8 cellular contexts compared by ENCODE assay signal in the genomic region with DNA sequence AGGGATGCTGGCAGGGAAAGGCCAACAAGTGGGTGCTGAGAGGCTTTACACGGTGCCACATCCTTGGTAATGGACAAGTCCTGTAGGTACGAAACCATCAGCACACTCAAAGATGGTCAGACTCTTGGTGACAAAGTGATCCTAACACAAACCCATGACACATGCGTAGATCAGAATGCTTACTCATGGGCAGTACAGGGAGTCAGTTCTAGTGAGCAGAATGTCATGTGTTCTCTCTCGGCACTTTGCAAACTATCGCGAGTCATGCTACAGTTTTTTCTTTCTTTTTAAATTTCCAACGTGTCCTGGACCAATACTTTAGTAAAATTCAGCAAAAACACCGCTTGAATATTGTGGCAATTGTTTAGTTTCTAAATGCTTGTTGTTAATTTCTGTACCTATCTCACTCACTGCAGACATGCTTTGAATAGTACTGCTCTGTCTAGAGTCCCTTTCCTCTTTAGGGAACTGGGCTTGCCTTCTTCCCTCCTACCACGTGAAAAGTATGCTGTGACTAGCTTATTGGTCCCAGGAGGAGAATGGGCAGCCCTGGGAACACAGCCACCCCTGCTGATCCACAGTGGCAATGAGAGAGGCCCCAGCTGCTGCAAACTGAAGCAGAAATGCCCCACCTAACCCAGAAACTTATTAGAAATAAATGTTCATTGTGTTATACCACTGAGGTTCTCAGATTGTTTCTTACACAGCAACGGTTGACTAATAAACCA.
A peak's percentile ranks its signal among the peaks of the same experiment; 100 is the strongest.
DNase-seq lines count a peak whose midpoint lies in the region; ATAC-seq and TF ChIP-seq lines count a peak whose summit lies in the region.
"Had no signal": no experiment of that assay in that cellular context is flagged by ENCODE, and none has a peak within 500 bp of the region (broad histone marks: within the 10 kb centered on the region; RNA-seq: fewer than 3 reads in every experiment).

No MANE protein-coding gene starts in this region.

- H3K9me3 ChIP-seq in gastrocnemius medialis, result no peaks in the 10 kb centered on the region

- intact Hi-C loops in gastrocnemius medialis (cut with DNase I; ENCODE audit: low total_unique reads), result no loop called here

- no peaks in the 10 kb centered on the region for H3K27me3 ChIP-seq in gastrocnemius medialis

- ATAC-seq in gastrocnemius medialis, result peak; percentile 56 to 70

- TF ChIP-seq POLR2A in gastrocnemius medialis (IDR thresholded peaks at IDR 0.05), result no peak

- H3K4me1 ChIP-seq in gastrocnemius medialis, result peaks cover 12 to 17% of the 10 kb centered on the region in 2 donors

- TF ChIP-seq CTCF in gastrocnemius medialis (IDR thresholded peaks at IDR 0.05 in 4 of 5, conservative IDR thresholded peaks at IDR 0.05 in 1 of 5), result no peak
- no peak for TF ChIP-seq CTCF in GM13977 (IDR thresholded peaks at IDR 0.05; ENCODE audit: extremely low read depth, insufficient read depth, missing control alignments)

- H3K36me3 ChIP-seq in gastrocnemius medialis, result no peaks in the 10 kb centered on the region

- no peak overlapping the region for H3K4me3 ChIP-seq in gastrocnemius medialis

- peak overlapping the region; percentile 31 to 67 (median 46) for H3K27ac ChIP-seq in gastrocnemius medialis

- peak; percentile 79 for DNase-seq in HCEC 1CT
- peak in 51 of 58 donors; percentile 3 to 85 (median 51) for DNase-seq in anterior cingulate cortex (lab: John Stamatoyannopoulos, UW)
- DNase-seq in hepatic stellate cell (ENCODE audit: low spot score), result peak; percentile 34
- peak in 1 of 2 donors; percentile 19 for DNase-seq in gastrocnemius medialis
- DNase-seq in NCI-H748 treated with DMSO at 0.1 percent for 48 hours (lab: John Stamatoyannopoulos, UW), result no peak
- DNase-seq in NCI-H1092 treated with DMSO at 0.1 percent for 48 hours (lab: John Stamatoyannopoulos, UW), result no peak
- no peak for DNase-seq in GM13977 (ENCODE audit: low spot score)
- DNase-seq: activated CD4-positive, alpha-beta T cell treated with anti-CD3 and anti-CD28 coated beads for 4 hours had no signal

- in situ Hi-C loops in gastrocnemius medialis (cut with MboI; ENCODE audit: low sequenced_read_pairs in 4 of 4) (no loop called here), GM13977 (cut with MboI; ENCODE audit: low pct_unique_long_range_greater_than_20kb, low sequenced_read_pairs, unreplicated experiment) (no loop called here)

Comparison
In these comparisons a context has a peak if more than half of its experiments do, and no peak if none do; other contexts are left out.
1. DNase-seq: peak in HCEC 1CT (single experiment), anterior cingulate cortex (51 of 58) and hepatic stellate cell (single experiment); none in NCI-H748 treated with DMSO at 0.1 percent for 48 hours (single experiment), NCI-H1092 treated with DMSO at 0.1 percent for 48 hours (single experiment) and GM13977 (single experiment).